In genomic region chr2:117737846-117738245, GRCh38 we compare ENCODE assay signal across 29 cellular contexts.
"Had no signal": no experiment of that assay in that cellular context is flagged by ENCODE, and none has a peak within 500 bp of the region (broad histone marks: within the 10 kb centered on the region; RNA-seq: fewer than 3 reads in every experiment).

No MANE protein-coding gene starts in this region.

- H3K27ac Mint-ChIP-seq: naive thymus-derived CD8-positive, alpha-beta T cell; natural killer cell treated with Interleukin-12 subunit alpha and Interleukin-12 subunit beta and Interleukin-15 and Interleukin-18, amount 100 ng/mL, for 72 hours; nephron progenitor cell; neural progenitor cell; progenitor cell of endocrine pancreas; stimulated activated effector memory CD8-positive, alpha-beta T cell treated with anti-CD3 and anti-CD28 coated beads, Interleukin-12 subunit alpha, Interleukin-12 subunit beta, amount 100 ng/mL, for 72 hours; stimulated activated naive B cell treated with anti-CD40 and anti-IgM and Interleukin-4, amounts not matched to agents 10 μg/mL and 1 μg/mL and 100 μg/mL, for 72 hours; stimulated activated naive CD8-positive, alpha-beta T cell treated with anti-CD3 and anti-CD28 coated beads, Interleukin-15, Interleukin-2, amounts not matched to agents 100 ng/mL and 50 ng/mL, for 24 hours had no signal

- H2AFZ ChIP-seq: neural progenitor cell, parathyroid adenoma had no signal

- H3K4me1 Mint-ChIP-seq: nephron progenitor cell; stimulated activated effector memory CD8-positive, alpha-beta T cell treated with anti-CD3 and anti-CD28 coated beads, Interleukin-12 subunit alpha, Interleukin-12 subunit beta, amount 100 ng/mL, for 72 hours; stimulated activated naive B cell treated with anti-CD40 and anti-IgM and Interleukin-4, amounts not matched to agents 10 μg/mL and 1 μg/mL and 100 μg/mL, for 72 hours had no signal

- H3K4me3 ChIP-seq: neural progenitor cell, ovary, psoas muscle, right lobe of liver, sigmoid colon, stomach, thoracic aorta, thyroid gland, tibial nerve, upper lobe of left lung, uterus had no signal

- DNase-seq: naive thymus-derived CD8-positive, alpha-beta T cell; nephron progenitor cell; occipital lobe; ovary; posterior cingulate gyrus; psoas muscle; right cardiac atrium; right lobe of liver; sigmoid colon; small intestine; stimulated activated CD4-positive, alpha-beta T cell treated with anti-CD3 and anti-CD28 coated beads, Interleukin-15, amount 100 ng/mL, for 24 hours; stimulated activated CD4-positive, alpha-beta T cell treated with anti-CD3 and anti-CD28 coated beads, Interleukin-2, amount 100 ng/mL, for 24 hours; stimulated activated CD4-positive, alpha-beta T cell treated with anti-CD3 and anti-CD28 coated beads, Interleukin-2, amount 100 ng/mL, for 48 hours; stimulated activated CD4-positive, alpha-beta T cell treated with anti-CD3 and anti-CD28 coated beads, Interleukin-4, amount 100 ng/mL, for 24 hours; stimulated activated naive B cell treated with anti-CD40 and anti-IgM and Interleukin-4, amounts not matched to agents 10 μg/mL and 1 μg/mL and 100 μg/mL, for 72 hours; stimulated activated naive CD4-positive, alpha-beta T cell treated with Interleukin-2 at 50 U/mL for 16 hours; stomach; thyroid gland; trophoblast cell; upper lobe of left lung; uterus had no signal

- ATAC-seq: naive thymus-derived CD8-positive, alpha-beta T cell; natural killer cell treated with Interleukin-12 subunit alpha and Interleukin-12 subunit beta and Interleukin-15 and Interleukin-18, amount 100 ng/mL, for 72 hours; psoas muscle; right cardiac atrium; right lobe of liver; stimulated activated effector memory CD8-positive, alpha-beta T cell treated with anti-CD3 and anti-CD28 coated beads, Interleukin-12 subunit alpha, Interleukin-12 subunit beta, amount 100 ng/mL, for 72 hours; stimulated activated naive B cell treated with anti-CD40 and anti-IgM and Interleukin-4, amounts not matched to agents 10 μg/mL and 1 μg/mL and 100 μg/mL, for 72 hours had no signal

- H3K4me1 ChIP-seq: neural progenitor cell, parathyroid adenoma, psoas muscle, right lobe of liver, sigmoid colon, stomach, thyroid gland, tibial nerve, upper lobe of left lung, uterus had no signal

- H3K27me3 ChIP-seq: neural progenitor cell, ovary, right lobe of liver, sigmoid colon, stomach, thyroid gland, tibial nerve, upper lobe of left lung, uterus had no signal

- H3K36me3 ChIP-seq: neural progenitor cell, ovary, right lobe of liver, sigmoid colon, stomach, thoracic aorta, thyroid gland, tibial nerve, upper lobe of left lung, uterus had no signal

- H3K4me2 ChIP-seq: neural progenitor cell had no signal

- H3K79me2 ChIP-seq: parathyroid adenoma had no signal

- H3K27ac ChIP-seq: neural progenitor cell, ovary, parathyroid adenoma, psoas muscle, right lobe of liver, sigmoid colon, stomach, thoracic aorta, thyroid gland, tibial nerve, upper lobe of left lung, uterus had no signal

- H3K36me3 Mint-ChIP-seq: naive thymus-derived CD8-positive, alpha-beta T cell; natural killer cell treated with Interleukin-12 subunit alpha and Interleukin-12 subunit beta and Interleukin-15 and Interleukin-18, amount 100 ng/mL, for 72 hours; neural progenitor cell; stimulated activated effector memory CD8-positive, alpha-beta T cell treated with anti-CD3 and anti-CD28 coated beads, Interleukin-12 subunit alpha, Interleukin-12 subunit beta, amount 100 ng/mL, for 72 hours; stimulated activated naive B cell treated with anti-CD40 and anti-IgM and Interleukin-4, amounts not matched to agents 10 μg/mL and 1 μg/mL and 100 μg/mL, for 72 hours had no signal

- H3K4me3 Mint-ChIP-seq: naive thymus-derived CD8-positive, alpha-beta T cell; natural killer cell treated with Interleukin-12 subunit alpha and Interleukin-12 subunit beta and Interleukin-15 and Interleukin-18, amount 100 ng/mL, for 72 hours; nephron progenitor cell; neural progenitor cell; stimulated activated effector memory CD8-positive, alpha-beta T cell treated with anti-CD3 and anti-CD28 coated beads, Interleukin-12 subunit alpha, Interleukin-12 subunit beta, amount 100 ng/mL, for 72 hours; stimulated activated naive B cell treated with anti-CD40 and anti-IgM and Interleukin-4, amounts not matched to agents 10 μg/mL and 1 μg/mL and 100 μg/mL, for 72 hours; stimulated activated naive CD8-positive, alpha-beta T cell treated with anti-CD3 and anti-CD28 coated beads, Interleukin-15, Interleukin-2, amounts not matched to agents 100 ng/mL and 50 ng/mL, for 24 hours had no signal

- H3K9me3 ChIP-seq: ovary, psoas muscle, right lobe of liver, thoracic aorta, thyroid gland, tibial nerve, upper lobe of left lung had no signal

- H3K9me3 Mint-ChIP-seq: neural progenitor cell; stimulated activated naive CD8-positive, alpha-beta T cell treated with anti-CD3 and anti-CD28 coated beads, Interleukin-15, Interleukin-2, amounts not matched to agents 100 ng/mL and 50 ng/mL, for 24 hours had no signal

- H3K9ac ChIP-seq: neural progenitor cell, parathyroid adenoma had no signal

- H3K27me3 Mint-ChIP-seq: stimulated activated naive B cell treated with anti-CD40 and anti-IgM and Interleukin-4, amounts not matched to agents 10 μg/mL and 1 μg/mL and 100 μg/mL, for 72 hours; stimulated activated naive CD8-positive, alpha-beta T cell treated with anti-CD3 and anti-CD28 coated beads, Interleukin-15, Interleukin-2, amounts not matched to agents 100 ng/mL and 50 ng/mL, for 24 hours had no signal
